In genomic region chr3:30628931-30629590, GRCh38 we compare ENCODE assay signal across 8 cellular contexts. TPM values are rescaled to one million over a fixed set of nuclear protein-coding genes. Genes with fewer than 3 reads are reported as not detected.
DNase-seq lines count a peak whose midpoint lies in the region; ATAC-seq and TF ChIP-seq lines count a peak whose summit lies in the region.

No MANE protein-coding gene starts in this region.

- peak overlapping the region; percentile 34 to 76 (median 60); a peak in 21 of 22 replicates for H3K27ac ChIP-seq in BLaER1 treated with 17β-estradiol and CSF1 and Interleukin-3, amounts not matched to agents 10 nM and 100 nM
- peak overlapping the region; percentile 65 for H3K27ac ChIP-seq in KOPT-K1 (ENCODE audit: low read depth, low read length, poor library complexity, severe bottlenecking)
- H3K27ac ChIP-seq in left lung = peak overlapping the region; percentile 36 to 90

- H3K4me1 ChIP-seq in BLaER1 treated with 17β-estradiol and CSF1 and Interleukin-3, amounts not matched to agents 10 nM and 100 nM = peaks cover 88 to 100% (median 99%) of the 10 kb centered on the region in 10 experiments
- peaks cover 35 to 100% of the 10 kb centered on the region in 2 donors for H3K4me1 ChIP-seq in left lung

- H3K9me3 ChIP-seq in BLaER1 treated with 17β-estradiol and CSF1 and Interleukin-3, amounts not matched to agents 10 nM and 100 nM (replicated peaks in 1 of 11) = no peaks in the 10 kb centered on the region; a peak in 1 of 22 replicates
- no peaks in the 10 kb centered on the region for H3K9me3 ChIP-seq in KOPT-K1 (ENCODE audit: insufficient read depth, low read length, poor library complexity, severe bottlenecking)
- H3K9me3 ChIP-seq in left lung = no peaks in the 10 kb centered on the region

- H3K27me3 ChIP-seq in BLaER1 treated with 17β-estradiol and CSF1 and Interleukin-3, amounts not matched to agents 10 nM and 100 nM = no peaks in the 10 kb centered on the region
- H3K27me3 ChIP-seq in left lung = no peaks in the 10 kb centered on the region

- in situ Hi-C loops in astrocyte of the cerebellum (cut with HindIII; ENCODE audit: low sequenced_read_pairs) = no loop called here

- peak overlapping the region in 2 of 10 experiments; percentile 16 to 38; a peak in 2 of 20 replicates for H3K4me3 ChIP-seq in BLaER1 treated with 17β-estradiol and CSF1 and Interleukin-3, amounts not matched to agents 10 nM and 100 nM
- H3K4me3 ChIP-seq in astrocyte of the cerebellum (ENCODE audit: low read depth, low read length) (no peak overlapping the region), left lung (no peak overlapping the region)

- DNase-seq in astrocyte of the cerebellum (ENCODE audit: low read depth) (no peak), left lung (no peak), COR-L47 (lab: John Stamatoyannopoulos, UW) (no peak), retina (no peak)

- TF ChIP-seq CTCF in astrocyte of the cerebellum (IDR thresholded peaks at IDR 0.05; ENCODE audit: low read depth, low read length, missing control alignments) = peak; percentile 35
- peak in 1 of 2 donors; percentile 16 for TF ChIP-seq CTCF in left lung (IDR thresholded peaks at IDR 0.05)

- peak overlapping the region in 9 of 11 experiments; percentile 15 to 57 (median 31); a peak in 12 of 22 replicates for H3K9ac ChIP-seq in BLaER1 treated with 17β-estradiol and CSF1 and Interleukin-3, amounts not matched to agents 10 nM and 100 nM

- peak overlapping the region; percentile 59 to 92 (median 84) for H3K4me2 ChIP-seq in BLaER1 treated with 17β-estradiol and CSF1 and Interleukin-3, amounts not matched to agents 10 nM and 100 nM

- peak; percentile 62 for ATAC-seq in left lung
- ATAC-seq in HG02798 (IDR thresholded peaks at IDR 0.05; ENCODE audit: poor library complexity, unreplicated experiment) = no peak
- no peak for ATAC-seq in GM21447 (IDR thresholded peaks at IDR 0.05; ENCODE audit: unreplicated experiment)

- peaks cover 0 to 91% (median 49%) of the 10 kb centered on the region in 11 experiments; a peak in 16 of 22 replicates for H4K20me1 ChIP-seq in BLaER1 treated with 17β-estradiol and CSF1 and Interleukin-3, amounts not matched to agents 10 nM and 100 nM

- intact Hi-C loops in left lung (cut with DNase I) = no loop called here

- H3K36me3 ChIP-seq in BLaER1 treated with 17β-estradiol and CSF1 and Interleukin-3, amounts not matched to agents 10 nM and 100 nM = peaks cover 21 to 99% (median 67%) of the 10 kb centered on the region in 11 experiments
- H3K36me3 ChIP-seq in KOPT-K1 (ENCODE audit: insufficient read depth, low read length) (peaks cover 4% of the 10 kb centered on the region; the same call in 1 of the 2 replicates), left lung (peaks cover 0 to 26% of the 10 kb centered on the region in 2 donors)

RNA-seq across cellular contexts. Expression of gene TGFBR2, which starts 22.7 kb away (rescaled TPM):
- total RNA-seq in left lung = 100 to 1,000 TPM; 240 to 269 TPM
